Comparison of ENCODE assay signal across 7 cellular contexts in the genomic region with DNA sequence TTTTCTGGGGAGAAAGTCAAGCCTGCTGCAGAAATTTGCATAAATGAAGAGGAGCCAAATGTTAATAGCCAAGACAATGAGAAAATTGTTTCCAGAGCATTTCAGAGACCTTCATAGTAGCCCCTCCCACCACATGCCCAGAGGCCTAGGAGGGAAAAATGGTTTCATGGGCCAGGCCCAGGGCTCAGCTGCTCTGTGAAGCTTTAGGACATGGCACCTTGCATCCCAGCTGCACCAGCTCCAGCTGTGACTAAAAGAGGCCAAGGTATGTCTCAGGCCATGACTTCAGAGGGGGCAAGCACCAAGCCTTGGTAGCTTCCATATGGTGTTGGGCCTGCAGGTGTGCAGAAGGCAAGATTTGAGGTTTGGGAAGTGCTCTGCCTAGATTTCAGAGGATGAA.
"Had no signal": no experiment of that assay in that cellular context is flagged by ENCODE, and none has a peak within 500 bp of the region (broad histone marks: within the 10 kb centered on the region; RNA-seq: fewer than 3 reads in every experiment).

No MANE protein-coding gene starts in this region.

- H3K27ac ChIP-seq: HL-60 had no signal

- H3K36me3 Mint-ChIP-seq: IgD-negative memory B cell had no signal

- H3K4me3 ChIP-seq: GM23338 had no signal

- H3K27me3 Mint-ChIP-seq: IgD-negative memory B cell had no signal

- DNase-seq: H9, HCEC 1CT, HFFc6 had no signal

- H3K27ac Mint-ChIP-seq: GM23338, H9, HFFc6, IgD-negative memory B cell had no signal

- H3K4me1 Mint-ChIP-seq: GM23338, H9 had no signal

- H3K4me3 Mint-ChIP-seq: GM23338, H9, HFFc6, IgD-negative memory B cell had no signal

- ATAC-seq: GM23338, HepG2 had no signal
